ENCODE assay signal across 13 cellular contexts in the genomic region with DNA sequence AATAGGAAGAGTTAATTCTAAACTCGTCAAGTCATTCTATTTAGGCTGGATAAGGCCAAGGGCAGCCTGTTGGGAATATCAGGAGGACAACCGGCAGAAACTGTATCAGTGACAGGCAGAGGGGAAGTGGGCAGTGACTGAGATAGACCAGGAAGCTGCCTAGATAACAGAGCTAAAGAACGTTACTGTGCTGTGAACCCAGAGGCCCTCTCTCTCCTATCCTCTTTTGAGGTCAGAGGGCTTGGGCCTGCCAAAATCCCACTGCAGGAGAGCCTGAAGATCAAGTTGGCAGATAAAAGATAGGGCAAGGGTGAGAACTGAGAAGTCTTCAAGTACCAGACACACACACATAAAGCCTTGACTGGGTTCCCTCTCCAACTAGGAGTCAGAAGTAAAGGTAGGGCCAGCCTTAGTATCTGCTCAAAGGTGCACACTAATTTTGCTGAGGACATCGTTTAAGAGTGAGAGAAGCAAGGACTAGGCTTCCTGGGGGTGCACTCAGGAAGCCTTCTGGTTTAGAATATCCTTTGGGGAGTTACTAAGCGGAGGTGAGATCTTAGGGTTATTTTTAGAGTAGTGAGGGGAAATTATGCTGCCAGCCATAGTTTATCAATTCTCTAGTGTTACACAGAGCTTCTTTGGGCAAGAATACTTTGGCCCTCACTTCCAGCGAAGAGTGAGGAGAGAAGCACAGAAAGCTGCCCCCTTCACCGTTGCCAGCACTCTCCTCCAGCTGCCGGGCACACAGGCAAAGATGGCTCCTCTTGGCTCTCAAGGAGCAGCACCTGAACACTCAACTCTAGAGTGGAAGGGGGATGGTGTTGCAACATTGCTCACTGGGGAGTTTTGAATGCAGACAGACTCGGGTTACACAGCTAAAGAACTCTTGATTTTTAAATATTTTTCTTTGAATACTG. TPM values are rescaled to one million over a fixed set of nuclear protein-coding genes. Genes with fewer than 3 reads are reported as not detected.
DNase-seq lines count a peak whose midpoint lies in the region; TF ChIP-seq lines count a peak whose summit lies in the region.
"Had no signal": no experiment of that assay in that cellular context is flagged by ENCODE, and none has a peak within 500 bp of the region (broad histone marks: within the 10 kb centered on the region; RNA-seq: fewer than 3 reads in every experiment).

No MANE protein-coding gene starts in this region.

- peak; percentile 21 for DNase-seq in NCI-H2107 treated with DMSO at 0.1 percent for 48 hours (lab: John Stamatoyannopoulos, UW; ENCODE audit: unreplicated experiment)
- DNase-seq in NCI-H2107 (lab: John Stamatoyannopoulos, UW), result no peak
- DNase-seq in LHCN-M2 (ENCODE audit: low read depth), result peak; percentile 21
- peak; percentile 22 to 30 for DNase-seq in cardiac muscle cell (ENCODE audit: low read depth in 1 of 2, low spot score in 1 of 2)
- DNase-seq in SHP77 treated with DMSO at 0.1 percent for 48 hours (lab: John Stamatoyannopoulos, UW), result no peak
- DNase-seq in GM19240 (ENCODE audit: insufficient read length, low spot score), result no peak
- no peak for DNase-seq in DMS 273 treated with DMSO at 0.1 percent for 48 hours (lab: John Stamatoyannopoulos, UW)
- DNase-seq: caudate nucleus, GOT3, NCI-H446 treated with DMSO at 0.1 percent for 48 hours, T-helper 1 cell had no signal

- no peaks in the 10 kb centered on the region for H3K9me3 ChIP-seq in cardiac muscle cell (ENCODE audit: low read depth)
- no peaks in the 10 kb centered on the region for H3K9me3 ChIP-seq in subcutaneous abdominal adipose tissue (ENCODE audit: control insufficient read depth in 5 of 5, low read length in 5 of 5)

- no peaks in the 10 kb centered on the region for H3K36me3 ChIP-seq in cardiac muscle cell
- H3K36me3 ChIP-seq in subcutaneous abdominal adipose tissue (ENCODE audit: control insufficient read depth in 5 of 5, insufficient read depth in 5 of 5, low read length in 5 of 5), result peaks cover 0 to 21% (median 13%) of the 10 kb centered on the region in 5 donors

- TF ChIP-seq CTCF in cardiac muscle cell (IDR thresholded peaks at IDR 0.05; ENCODE audit: low read depth, low read length), result no peak

- H3K9ac ChIP-seq in subcutaneous abdominal adipose tissue (ENCODE audit: low read length in 5 of 5), result peak overlapping the region in 3 of 5 donors; percentile 7 to 43 (median 32)

- peaks cover 18% of the 10 kb centered on the region for H3K4me1 ChIP-seq in cardiac muscle cell (ENCODE audit: low read depth)
- peaks cover 3 to 69% (median 53%) of the 10 kb centered on the region in 5 donors for H3K4me1 ChIP-seq in subcutaneous abdominal adipose tissue (ENCODE audit: control insufficient read depth in 5 of 5, insufficient read depth in 5 of 5, low read length in 5 of 5)

- H3K27ac ChIP-seq in cardiac muscle cell (peak overlapping the region; percentile 78), subcutaneous abdominal adipose tissue (ENCODE audit: low read depth, low read length) (peak overlapping the region; percentile 68)

- H3K27me3 ChIP-seq in cardiac muscle cell (no peaks in the 10 kb centered on the region), subcutaneous abdominal adipose tissue (ENCODE audit: control insufficient read depth in 5 of 5, insufficient read depth in 4 of 5, low read length in 5 of 5) (no peaks in the 10 kb centered on the region)

- H3K4me3 ChIP-seq in cardiac muscle cell, result no peak overlapping the region
- H3K4me3 ChIP-seq in subcutaneous abdominal adipose tissue (ENCODE audit: low read depth in 1 of 5, low read length in 5 of 5), result peak overlapping the region; percentile 6 to 34 (median 10)

RNA-seq across cellular contexts. Expression of a gene that starts 9.8 kb away (rescaled TPM):
- total RNA-seq in LHCN-M2 (2014; rRNA removed), result 388 and 506 TPM in 2 replicates
- polyA plus RNA-seq in LHCN-M2 (2012), result 228 TPM
- total RNA-seq in cardiac muscle cell, result 0.74 and 1.1 TPM in 2 replicates
- polyA plus RNA-seq in cardiac muscle cell, result 0.87 and 1.0 TPM in 2 replicates
- total RNA-seq: neural crest cell had no signal

Comparison
In these comparisons a context has a peak if more than half of its experiments do, and no peak if none do; other contexts are left out.
1. DNase-seq: peak in NCI-H2107 treated with DMSO at 0.1 percent for 48 hours (single experiment), LHCN-M2 (single experiment) and cardiac muscle cell (2 of 2); none in NCI-H2107 (single experiment), SHP77 treated with DMSO at 0.1 percent for 48 hours (single experiment), GM19240 (single experiment) and DMS 273 treated with DMSO at 0.1 percent for 48 hours (single experiment).
2. RNA of a gene that starts 9.8 kb away (total RNA-seq): 388 to 506 TPM in LHCN-M2; 0.74 to 1.1 TPM in cardiac muscle cell; every median in the first group is over 100 times any median in the second.